In the genomic region with DNA sequence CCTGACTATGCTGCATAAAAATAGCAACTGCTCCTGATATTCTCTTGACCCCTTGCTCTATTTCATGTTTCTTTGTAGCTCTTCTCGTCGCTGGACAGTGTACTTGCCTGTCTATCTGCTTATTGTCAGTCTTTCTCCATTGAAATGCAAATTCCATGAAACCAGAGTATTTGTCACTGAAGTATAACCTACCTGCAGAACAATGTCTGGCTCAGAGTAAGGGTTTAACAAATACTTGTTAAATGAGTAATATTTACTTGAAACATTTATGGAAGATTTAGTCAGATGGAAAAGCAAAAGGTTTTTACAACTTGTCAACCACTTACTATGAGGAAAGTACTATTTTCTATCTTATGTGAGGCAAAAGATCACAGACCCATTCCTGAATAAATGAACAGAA, we compare ENCODE assay signal across 1 cellular context.
TF ChIP-seq lines count a peak whose summit lies in the region.

No MANE protein-coding gene starts in this region.

TF ChIP-seq in SK-N-SH treated with all-trans-retinoic acid at 6 μM for 48 hours, 23 proteins besides CTCF, POLR2A, EP300 and RAD21:
- TF ChIP-seq TSHZ2 (CRISPR knock-in tag; IDR thresholded peaks at IDR 0.05) (no peak), ZNF565 (CRISPR knock-in tag; conservative IDR thresholded peaks at IDR 0.05; ENCODE audit: low read depth) (no peak), ISL1 (CRISPR knock-in tag; IDR thresholded peaks at IDR 0.05) (peak; percentile 29; the same call in 1 of the 2 replicates), ESRRG (CRISPR knock-in tag; IDR thresholded peaks at IDR 0.05) (no peak), ZFP3 (CRISPR knock-in tag; IDR thresholded peaks at IDR 0.05) (no peak), CSDC2 (CRISPR knock-in tag; IDR thresholded peaks at IDR 0.05) (no peak)
- TF ChIP-seq, protein P1, sequence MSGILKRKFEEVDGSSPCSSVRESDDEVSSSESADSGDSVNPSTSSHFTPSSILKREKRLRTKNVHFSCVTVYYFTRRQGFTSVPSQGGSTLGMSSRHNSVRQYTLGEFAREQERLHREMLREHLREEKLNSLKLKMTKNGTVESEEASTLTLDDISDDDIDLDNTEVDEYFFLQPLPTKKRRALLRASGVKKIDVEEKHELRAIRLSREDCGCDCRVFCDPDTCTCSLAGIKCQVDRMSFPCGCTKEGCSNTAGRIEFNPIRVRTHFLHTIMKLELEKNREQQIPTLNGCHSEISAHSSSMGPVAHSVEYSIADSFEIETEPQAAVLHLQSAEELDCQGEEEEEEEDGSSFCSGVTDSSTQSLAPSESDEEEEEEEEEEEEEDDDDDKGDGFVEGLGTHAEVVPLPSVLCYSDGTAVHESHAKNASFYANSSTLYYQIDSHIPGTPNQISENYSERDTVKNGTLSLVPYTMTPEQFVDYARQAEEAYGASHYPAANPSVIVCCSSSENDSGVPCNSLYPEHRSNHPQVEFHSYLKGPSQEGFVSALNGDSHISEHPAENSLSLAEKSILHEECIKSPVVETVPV (CRISPR knock-in tag; IDR thresholded peaks at IDR 0.05), result no peak
